30 cellular contexts compared by ENCODE assay signal in the genomic region with DNA sequence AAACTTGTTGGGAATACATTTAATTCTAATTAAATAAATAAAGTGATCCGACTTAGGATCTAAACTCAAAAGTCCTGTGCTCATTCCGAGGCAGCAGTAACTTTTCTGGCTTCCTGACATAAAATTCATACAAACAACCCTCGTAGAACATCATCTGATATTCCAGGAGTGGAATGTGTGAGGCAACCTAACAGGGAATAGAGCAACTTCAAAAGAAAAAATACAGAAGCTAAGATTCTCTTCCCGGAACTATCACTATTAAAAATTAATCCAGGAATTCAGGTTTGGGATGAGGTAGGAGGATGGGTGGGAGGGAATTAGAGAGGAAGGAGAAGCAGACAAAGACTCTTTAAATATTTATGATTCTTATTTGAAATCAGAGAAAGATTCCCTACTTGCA. TPM values are rescaled to one million over a fixed set of nuclear protein-coding genes. Genes with fewer than 3 reads are reported as not detected.
DNase-seq lines count a peak whose midpoint lies in the region; ATAC-seq and TF ChIP-seq lines count a peak whose summit lies in the region.
"Had no signal": no experiment of that assay in that cellular context is flagged by ENCODE, and none has a peak within 500 bp of the region (broad histone marks: within the 10 kb centered on the region; RNA-seq: fewer than 3 reads in every experiment).

No MANE protein-coding gene starts in this region.

- H3K36me3 Mint-ChIP-seq in MCF 10A (ENCODE audit: insufficient read depth, unreplicated experiment): no peaks in the 10 kb centered on the region
- H3K36me3 Mint-ChIP-seq: activated CD8-positive, alpha-beta memory T cell treated with anti-CD3 and anti-CD28 coated beads, Interleukin-2, amount 10 ng/mL, durations not matched to agents 7 days and 5 days had no signal

- in situ Hi-C loops in mammary epithelial cell (cut with MboI; ENCODE audit: low sequenced_read_pairs in 2 of 2) (no loop called here), astrocyte of the spinal cord (cut with HindIII; ENCODE audit: low sequenced_read_pairs) (no loop called here)

- H3K27ac ChIP-seq in mammary epithelial cell (ENCODE audit: insufficient read depth, low read depth, low read length) (peak overlapping the region; percentile 79), foreskin keratinocyte (peak overlapping the region; percentile 93), vagina (no peak overlapping the region)
- H3K27ac ChIP-seq: 22Rv1, dorsolateral prefrontal cortex, HL-60, neutrophil, WERI-Rb-1 had no signal

- no peak overlapping the region for H3K4me3 ChIP-seq in mammary epithelial cell (replicated peaks in 1 of 3; ENCODE audit: insufficient read depth in 1 of 3, low read depth in 2 of 3, low read length in 3 of 3)
- no peak overlapping the region for H3K4me3 ChIP-seq in astrocyte of the spinal cord (ENCODE audit: low read depth, low read length)
- H3K4me3 ChIP-seq in vagina: no peak overlapping the region
- H3K4me3 ChIP-seq: dorsolateral prefrontal cortex, gastroesophageal sphincter, lung, skin epidermis had no signal

- 45% methylated on average over 3 of the region's 4 CpGs for WGBS in mammary epithelial cell (ENCODE audit: low coverage, missing lambda C conversion rate)

- H3K27me3 ChIP-seq in mammary epithelial cell (ENCODE audit: insufficient read depth, low read length) (no peaks in the 10 kb centered on the region), foreskin keratinocyte (no peaks in the 10 kb centered on the region), vagina (no peaks in the 10 kb centered on the region)
- H3K27me3 ChIP-seq: gastroesophageal sphincter had no signal

- CTCF ChIA-PET in mammary epithelial cell (lab: Charles Lee; ENCODE audit: low non-redundant PET): interaction anchor here (0.6 kb wide), 1 partner anchor 732 kb away, joined by 5 read pairs; no protein-coding TSS in a partner anchor
- CTCF ChIA-PET in MCF 10A (lab: Yijun Ruan, JAX): interaction anchor here (0.6 to 2.1 kb wide), 4 partner anchors 16 to 95 kb away, joined by 3 to 8 read pairs (median 4); no protein-coding TSS in a partner anchor

- DNase-seq in mammary epithelial cell: no peak
- no peak for DNase-seq in MCF 10A (ENCODE audit: unreplicated experiment)
- DNase-seq in astrocyte of the spinal cord (ENCODE audit: low read depth, low spot score): peak; percentile 19
- no peak for DNase-seq in foreskin keratinocyte
- no peak for DNase-seq in NCI-H510A treated with DMSO at 0.1 percent for 48 hours (lab: John Stamatoyannopoulos, UW)
- DNase-seq in vagina (ENCODE audit: extremely low spot score in 2 of 2): no peak
- DNase-seq in effector CD4-positive, alpha-beta T cell: no peak
- DNase-seq: activated CD4-positive, alpha-beta T cell treated with anti-CD3 and anti-CD28 coated beads, Interleukin-2, amount 10 ng/mL, durations not matched to agents 24 days and 14 days; activated CD8-positive, alpha-beta memory T cell treated with anti-CD3 and anti-CD28 coated beads, Interleukin-2, amount 10 ng/mL, durations not matched to agents 7 days and 5 days; activated naive CD4-positive, alpha-beta T cell treated with anti-CD3 and anti-CD28 coated beads, Interleukin-2, amount 50 U/mL, for 16 hours; activated T-cell treated with anti-CD3 and anti-CD28 coated beads, Interleukin-2, amount 50 U/mL, for 72 hours; aorta; C1 segment of cervical spinal cord; Caco-2; DND-41; dorsolateral prefrontal cortex; kidney; NCI-H1048; NCI-H187; NCI-H2171 treated with DMSO at 0.1 percent for 48 hours; SK-N-SH; T-helper 17 cell; WERI-Rb-1 had no signal

- H4K20me1 ChIP-seq in mammary epithelial cell (ENCODE audit: insufficient read depth, low read length): no peaks in the 10 kb centered on the region

- H3K27me3 Mint-ChIP-seq in MCF 10A (ENCODE audit: insufficient read depth, unreplicated experiment): no peaks in the 10 kb centered on the region

- POLR2A ChIA-PET in MCF 10A (lab: Yijun Ruan, JAX): interaction anchor here (0.5 kb wide), 1 partner anchor 266 kb away, joined by 3 read pairs; no protein-coding TSS in a partner anchor

- H3K79me2 ChIP-seq in mammary epithelial cell (ENCODE audit: insufficient read depth, low read length): no peaks in the 10 kb centered on the region

- no peak overlapping the region for H3K4me2 ChIP-seq in mammary epithelial cell (ENCODE audit: insufficient read depth, low read depth, low read length)
- H3K4me2 ChIP-seq: SK-N-SH had no signal

- peaks cover 44% of the 10 kb centered on the region for H3K4me1 ChIP-seq in mammary epithelial cell (ENCODE audit: insufficient read depth, low read length)
- H3K4me1 ChIP-seq in foreskin keratinocyte: peaks cover 28% of the 10 kb centered on the region
- peaks cover 17% of the 10 kb centered on the region for H3K4me1 ChIP-seq in vagina
- H3K4me1 ChIP-seq: Caco-2 had no signal

- H3K36me3 ChIP-seq in mammary epithelial cell (ENCODE audit: insufficient read depth, low read length) (no peaks in the 10 kb centered on the region), vagina (no peaks in the 10 kb centered on the region)
- H3K36me3 ChIP-seq: gastroesophageal sphincter, neutrophil, WERI-Rb-1 had no signal

- intact Hi-C loops in mammary epithelial cell (cut with micrococcal nuclease): no loop called here
- intact Hi-C loops in MCF 10A (cut with micrococcal nuclease): no loop called here
- intact Hi-C loops in vagina (cut with DNase I): no loop called here

- ATAC-seq in foreskin keratinocyte: no peak
- ATAC-seq in HG03457 (IDR thresholded peaks at IDR 0.05; ENCODE audit: unreplicated experiment): no peak
- ATAC-seq: activated CD8-positive, alpha-beta memory T cell treated with anti-CD3 and anti-CD28 coated beads, Interleukin-2, amount 10 ng/mL, durations not matched to agents 7 days and 5 days; gastroesophageal sphincter; T-helper 17 cell had no signal

- dilution Hi-C loops in mammary epithelial cell (cut with HindIII; ENCODE audit: low sequenced_read_pairs): no loop called here

- H3K9me3 ChIP-seq in mammary epithelial cell (replicated peaks; ENCODE audit: insufficient read depth, low read length): peaks cover 4% of the 10 kb centered on the region
- H3K9me3 ChIP-seq in vagina: no peaks in the 10 kb centered on the region
- H3K9me3 ChIP-seq: Caco-2, gastroesophageal sphincter, neutrophil, SK-N-SH had no signal

- TF ChIP-seq CTCF in mammary epithelial cell (conservative IDR thresholded peaks at IDR 0.05 in 1 of 2, IDR thresholded peaks at IDR 0.05 in 1 of 2; ENCODE audit: extremely low read depth in 1 of 2, insufficient read depth in 1 of 2, low read depth in 1 of 2, low read length in 2 of 2) (no peak), MCF 10A (IDR thresholded peaks at IDR 0.05; ENCODE audit: unreplicated experiment) (no peak), astrocyte of the spinal cord (IDR thresholded peaks at IDR 0.05; ENCODE audit: low read depth, low read length) (no peak), foreskin keratinocyte (conservative IDR thresholded peaks at IDR 0.05) (no peak), vagina (IDR thresholded peaks at IDR 0.05) (no peak)

- H3K9me3 Mint-ChIP-seq in MCF 10A (ENCODE audit: unreplicated experiment): no peaks in the 10 kb centered on the region
- H3K9me3 Mint-ChIP-seq: activated CD4-positive, alpha-beta T cell treated with anti-CD3 and anti-CD28 coated beads, Interleukin-2, amount 10 ng/mL, durations not matched to agents 24 days and 14 days had no signal

- no peak overlapping the region for H3K9ac ChIP-seq in mammary epithelial cell (ENCODE audit: insufficient read depth, low read length)
- H3K9ac ChIP-seq: SK-N-SH had no signal

- H3K27ac Mint-ChIP-seq in MCF 10A (ENCODE audit: low read depth, unreplicated experiment): no peak overlapping the region
- H3K27ac Mint-ChIP-seq: activated CD4-positive, alpha-beta T cell treated with anti-CD3 and anti-CD28 coated beads, Interleukin-2, amount 10 ng/mL, durations not matched to agents 24 days and 14 days; activated CD8-positive, alpha-beta memory T cell treated with anti-CD3 and anti-CD28 coated beads, Interleukin-2, amount 10 ng/mL, durations not matched to agents 7 days and 5 days; activated T-cell treated with anti-CD3 and anti-CD28 coated beads, Interleukin-2, amount 50 U/mL, for 72 hours; T-helper 17 cell had no signal

- no peak for TF ChIP-seq POLR2A in vagina (IDR thresholded peaks at IDR 0.05)

- no peak overlapping the region for H3K4me3 Mint-ChIP-seq in MCF 10A (ENCODE audit: unreplicated experiment)
- H3K4me3 Mint-ChIP-seq: activated CD4-positive, alpha-beta T cell treated with anti-CD3 and anti-CD28 coated beads, Interleukin-2, amount 10 ng/mL, durations not matched to agents 24 days and 14 days; activated CD8-positive, alpha-beta memory T cell treated with anti-CD3 and anti-CD28 coated beads, Interleukin-2, amount 10 ng/mL, durations not matched to agents 7 days and 5 days; T-helper 17 cell had no signal

- BruUV-seq in mammary epithelial cell (replicated peaks; lab: Mats Ljungman, UMichigan): no TSS peak
- no TSS peak for BruUV-seq in MCF 10A (replicated peaks; lab: Mats Ljungman, UMichigan)

- no peak overlapping the region for H2AFZ ChIP-seq in mammary epithelial cell (ENCODE audit: low read depth, low read length)

- peaks cover 19% of the 10 kb centered on the region for H3K4me1 Mint-ChIP-seq in MCF 10A (ENCODE audit: insufficient read depth, unreplicated experiment)

RNA-seq across cellular contexts. Expression of gene TRIO, which starts 32.9 kb away (rescaled TPM):
- total RNA-seq in mammary epithelial cell (100 to 1,000 TPM; 160 to 219 TPM), MCF 10A (2022) (134 and 136 TPM in 2 replicates), foreskin keratinocyte (73.7 and 95.9 TPM in 2 replicates), vagina (142 TPM)
- polyA plus RNA-seq in mammary epithelial cell (52.8 TPM), foreskin keratinocyte (18.1 and 18.4 TPM in 2 replicates)
- polyA minus RNA-seq in mammary epithelial cell: 319 TPM
